1 cellular context compared by ENCODE assay signal in the genomic region with DNA sequence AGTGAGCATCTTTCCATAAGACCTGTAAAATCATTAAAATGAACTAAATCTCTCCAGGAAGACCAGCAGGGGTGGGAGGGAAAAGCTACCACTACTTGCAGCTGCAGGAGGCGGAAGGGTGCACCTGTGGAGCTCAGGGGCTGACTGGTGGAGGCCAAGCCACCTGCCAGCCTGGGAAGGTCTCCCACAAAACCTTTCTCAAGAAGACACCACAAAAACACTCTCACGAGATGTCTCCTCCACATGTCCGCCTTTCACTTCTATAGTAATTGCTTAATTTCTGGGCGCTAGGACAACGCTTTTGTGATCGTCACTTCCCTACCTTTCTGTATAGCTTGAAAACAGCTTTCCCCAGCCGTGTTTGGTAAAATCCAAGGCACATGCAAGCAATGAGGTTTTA.
TF ChIP-seq lines count a peak whose summit lies in the region.

No MANE protein-coding gene starts in this region.

TF ChIP-seq in IMR-90, 13 proteins besides CTCF, POLR2A, EP300 and RAD21:
- TF ChIP-seq FOS (IDR thresholded peaks at IDR 0.05; ENCODE audit: low read depth, low read length), result no peak
- TF ChIP-seq, protein P1, sequence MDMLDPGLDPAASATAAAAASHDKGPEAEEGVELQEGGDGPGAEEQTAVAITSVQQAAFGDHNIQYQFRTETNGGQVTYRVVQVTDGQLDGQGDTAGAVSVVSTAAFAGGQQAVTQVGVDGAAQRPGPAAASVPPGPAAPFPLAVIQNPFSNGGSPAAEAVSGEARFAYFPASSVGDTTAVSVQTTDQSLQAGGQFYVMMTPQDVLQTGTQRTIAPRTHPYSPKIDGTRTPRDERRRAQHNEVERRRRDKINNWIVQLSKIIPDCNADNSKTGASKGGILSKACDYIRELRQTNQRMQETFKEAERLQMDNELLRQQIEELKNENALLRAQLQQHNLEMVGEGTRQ (IDR thresholded peaks at IDR 0.05; ENCODE audit: low read depth, low read length), result no peak
- TF ChIP-seq RCOR1 (IDR thresholded peaks at IDR 0.05; ENCODE audit: insufficient replicate concordance, low read length), result no peak
- TF ChIP-seq NFE2L2 (IDR thresholded peaks at IDR 0.05; ENCODE audit: low read depth, low read length), result no peak
- TF ChIP-seq MAFK (IDR thresholded peaks at IDR 0.05; ENCODE audit: low read depth, low read length), result no peak
- no peak for TF ChIP-seq CEBPB (IDR thresholded peaks at IDR 0.05; ENCODE audit: low read depth, low read length)
- TF ChIP-seq SMC3 (IDR thresholded peaks at IDR 0.05; ENCODE audit: low read depth, low read length), result no peak
- TF ChIP-seq CHD1 (IDR thresholded peaks at IDR 0.05; ENCODE audit: low read depth, low read length), result no peak
- TF ChIP-seq MAZ (IDR thresholded peaks at IDR 0.05; ENCODE audit: borderline replicate concordance, low read depth, low read length), result no peak
TF ChIP-seq in IMR-90: peak in this region for 0.
